In genomic region chr10:47477078-47477477, GRCh38 we compare ENCODE assay signal across 4 cellular contexts. TPM values are rescaled to one million over a fixed set of nuclear protein-coding genes. Genes with fewer than 3 reads are reported as not detected.
"Had no signal": no experiment of that assay in that cellular context is flagged by ENCODE, and none has a peak within 500 bp of the region (broad histone marks: within the 10 kb centered on the region; RNA-seq: fewer than 3 reads in every experiment).

No MANE protein-coding gene starts in this region.

RNA-seq across cellular contexts. Expression of gene ANXA8, which starts 6.8 kb away (rescaled TPM):
- total RNA-seq: LHCN-M2, NCI-H460 had no signal

RNA-seq across cellular contexts. Expression of gene FAM25G, which starts 14.4 kb away (rescaled TPM):
- total RNA-seq: LHCN-M2, M059J, MCF 10A, NCI-H460 had no signal
